ENCODE assay signal across 10 cellular contexts in genomic region chr15:55403531-55403930, GRCh38. TPM values are rescaled to one million over a fixed set of nuclear protein-coding genes. Genes with fewer than 3 reads are reported as not detected.
DNase-seq lines count a peak whose midpoint lies in the region; ATAC-seq and TF ChIP-seq lines count a peak whose summit lies in the region.
"Had no signal": no experiment of that assay in that cellular context is flagged by ENCODE, and none has a peak within 500 bp of the region (broad histone marks: within the 10 kb centered on the region; RNA-seq: fewer than 3 reads in every experiment).

No MANE protein-coding gene starts in this region.

- no peak overlapping the region for H3K56ac ChIP-seq in mesendoderm (ENCODE audit: low read length)

- no peak overlapping the region for H3K27ac Mint-ChIP-seq in endothelial cell (ENCODE audit: unreplicated experiment)

- H3K4me3 ChIP-seq in fibroblast of the aortic adventitia (ENCODE audit: low read depth, low read length) (no peak overlapping the region), aorta (ENCODE audit: low read length in 2 of 2) (no peak overlapping the region), mesendoderm (ENCODE audit: low read length) (no peak overlapping the region)

- no peak overlapping the region for H2BK15ac ChIP-seq in mesendoderm (replicated peaks; ENCODE audit: low read depth)

- H3K9me3 Mint-ChIP-seq in endothelial cell (ENCODE audit: unreplicated experiment): no peaks in the 10 kb centered on the region
- H3K9me3 Mint-ChIP-seq: nephron had no signal

- H3K27ac ChIP-seq in aorta (ENCODE audit: low read depth in 1 of 2, low read length in 2 of 2) (no peak overlapping the region), mesendoderm (ENCODE audit: low read depth, low read length) (no peak overlapping the region)

- H3K36me3 ChIP-seq in aorta (ENCODE audit: control insufficient read depth in 1 of 2, insufficient read depth in 2 of 2, low read length in 1 of 2): no peaks in the 10 kb centered on the region
- no peaks in the 10 kb centered on the region for H3K36me3 ChIP-seq in mesendoderm (ENCODE audit: control insufficient read depth, insufficient read depth, low read length)

- H3K4me1 ChIP-seq in aorta (ENCODE audit: control insufficient read depth in 1 of 2, insufficient read depth in 2 of 2, low read length in 2 of 2) (peaks cover 0 to 3% of the 10 kb centered on the region in 2 donors), mesendoderm (ENCODE audit: control insufficient read depth, low read depth, low read length) (no peaks in the 10 kb centered on the region)

- H3K27me3 Mint-ChIP-seq in endothelial cell (ENCODE audit: unreplicated experiment): peaks cover 7% of the 10 kb centered on the region
- H3K27me3 Mint-ChIP-seq: IgD-negative memory B cell had no signal

- peaks cover 10% of the 10 kb centered on the region for H3K4me1 Mint-ChIP-seq in endothelial cell (ENCODE audit: unreplicated experiment)

- no peak overlapping the region for H3K9ac ChIP-seq in mesendoderm (ENCODE audit: low read length)

- H3K4me2 ChIP-seq in mesendoderm (ENCODE audit: low read length): no peak overlapping the region

- H2AK5ac ChIP-seq in mesendoderm (ENCODE audit: low read length): no peak overlapping the region

- H2BK120ac ChIP-seq in mesendoderm (ENCODE audit: low read depth, low read length): no peak overlapping the region

- H3K23ac ChIP-seq in mesendoderm (ENCODE audit: low read length): no peak overlapping the region

- no peaks in the 10 kb centered on the region for H3K79me1 ChIP-seq in mesendoderm (ENCODE audit: low read length)

- DNase-seq in ACHN (peak; percentile 45), SKM-1 (lab: John Stamatoyannopoulos, UW; ENCODE audit: unreplicated experiment) (peak; percentile 84), fibroblast of the aortic adventitia (ENCODE audit: low read depth) (peak; percentile 85), aorta (no peak), mesendoderm (no peak), NCI-H2081 treated with DMSO at 0.1 percent for 48 hours (lab: John Stamatoyannopoulos, UW) (no peak), endothelial cell (ENCODE audit: low spot score) (no peak)

- H3K27me3 ChIP-seq in aorta (ENCODE audit: control insufficient read depth in 1 of 2, insufficient read depth in 2 of 2, low read length in 1 of 2) (no peaks in the 10 kb centered on the region), mesendoderm (ENCODE audit: insufficient read depth, low read length, poor library complexity) (no peaks in the 10 kb centered on the region)

- TF ChIP-seq CTCF in fibroblast of the aortic adventitia (IDR thresholded peaks at IDR 0.05; ENCODE audit: insufficient read depth, low read length) (no peak), endothelial cell (IDR thresholded peaks at IDR 0.05; ENCODE audit: unreplicated experiment) (no peak)

- no peaks in the 10 kb centered on the region for H3K79me2 ChIP-seq in mesendoderm (ENCODE audit: control insufficient read depth, insufficient read depth, low read length)

- intact Hi-C loops in aorta (cut with DNase I): loop anchor here in 1 of 2 donors (10.0 kb wide), 2 partner anchors 59 to 189 kb away; no protein-coding TSS in a partner anchor

- H4K8ac ChIP-seq in mesendoderm (ENCODE audit: low read depth, low read length): no peak overlapping the region

- no peak overlapping the region for H4K5ac ChIP-seq in mesendoderm (ENCODE audit: low read length)

- in situ Hi-C loops in ACHN (cut with HindIII; ENCODE audit: low pct_ligation_motif_present, low pct_unique_long_range_greater_than_20kb, low sequenced_read_pairs): no loop called here

- no peak overlapping the region for H3K4me3 Mint-ChIP-seq in endothelial cell (ENCODE audit: unreplicated experiment)

- no peak overlapping the region for H3K18ac ChIP-seq in mesendoderm (ENCODE audit: low read length)

- H2BK5ac ChIP-seq in mesendoderm (ENCODE audit: low read length): no peak overlapping the region

- ATAC-seq in GM18868 (IDR thresholded peaks at IDR 0.05; ENCODE audit: unreplicated experiment) (peak; percentile 12), aorta (ENCODE audit: low FRiP score) (no peak)

- no peaks in the 10 kb centered on the region for H3K9me3 ChIP-seq in aorta (ENCODE audit: control insufficient read depth, low read length)

- H3K4ac ChIP-seq in mesendoderm (ENCODE audit: low read depth, low read length): no peak overlapping the region

- H3K36me3 Mint-ChIP-seq in endothelial cell (ENCODE audit: low read depth, unreplicated experiment): peaks cover 5% of the 10 kb centered on the region

RNA-seq across cellular contexts. Expression of gene CCPG1, which starts 4.6 kb away (rescaled TPM):
- 160 and 249 TPM in 2 replicates for total RNA-seq in fibroblast of the aortic adventitia (ENCODE audit: low replicate concordance)
- 100 to 1,000 TPM; 108 to 126 TPM for total RNA-seq in aorta
- polyA plus RNA-seq in aorta: 10 to 100 TPM; 46.6 to 69.4 TPM
- 19.6 TPM for polyA plus RNA-seq in mesendoderm (2013, experiment 1 of 2)
- polyA plus RNA-seq in mesendoderm (2013, experiment 2 of 2): 19.2 TPM
- total RNA-seq in endothelial cell (ENCODE audit: unreplicated experiment): 31.5 TPM

RNA-seq across cellular contexts. Expression of gene PIERCE2, which starts 4.8 kb away (rescaled TPM):
- total RNA-seq in fibroblast of the aortic adventitia (ENCODE audit: low replicate concordance) (6.6 TPM in 1 of 2 replicates, not detected in the other), aorta (1 to 10 TPM in 1 of 2 donors, under 1 TPM in 1; 0.75 to 2.7 TPM), endothelial cell (ENCODE audit: unreplicated experiment) (1.4 TPM)
- 10 to 100 TPM in 1 of 2 donors, 1 to 10 TPM in 1; 6.9 to 10.9 TPM for polyA plus RNA-seq in aorta
- 6.0 TPM for polyA plus RNA-seq in mesendoderm (2013, experiment 1 of 2)
- polyA plus RNA-seq in mesendoderm (2013, experiment 2 of 2): 6.3 TPM

Comparison
In these comparisons a context has a peak if more than half of its experiments do, and no peak if none do; other contexts are left out.
1. DNase-seq: peak in ACHN (single experiment), SKM-1 (single experiment) and fibroblast of the aortic adventitia (single experiment); none in aorta (0 of 2), mesendoderm (single experiment), NCI-H2081 treated with DMSO at 0.1 percent for 48 hours (single experiment) and endothelial cell (single experiment).